In the genomic region with DNA sequence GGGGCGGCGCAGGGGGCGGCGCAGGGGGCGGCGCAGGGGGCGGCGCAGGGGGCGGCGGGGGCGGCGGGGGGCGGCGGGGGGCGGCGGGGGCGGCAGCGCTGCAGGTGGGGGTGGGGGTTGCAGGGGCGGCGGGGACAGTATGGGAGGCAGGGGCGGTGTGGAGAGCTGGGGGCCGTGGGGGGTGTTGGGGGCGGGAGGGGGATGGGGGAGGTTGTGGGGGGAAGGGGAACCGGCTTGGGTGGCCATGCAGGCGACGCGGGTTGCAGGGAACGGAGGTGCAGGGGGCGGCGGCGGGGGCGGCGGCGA, we compare ENCODE assay signal across 9 cellular contexts. TPM values are rescaled to one million over a fixed set of nuclear protein-coding genes. Genes with fewer than 3 reads are reported as not detected.
DNase-seq lines count a peak whose midpoint lies in the region; ATAC-seq, FAIRE-seq and TF ChIP-seq lines count a peak whose summit lies in the region.
"Had no signal": no experiment of that assay in that cellular context is flagged by ENCODE, and none has a peak within 500 bp of the region (broad histone marks: within the 10 kb centered on the region; RNA-seq: fewer than 3 reads in every experiment).

No MANE protein-coding gene starts in this region.

- H3K36me3 Mint-ChIP-seq in progenitor cell of endocrine pancreas (ENCODE audit: insufficient read depth): no peaks in the 10 kb centered on the region

- peaks cover 6% of the 10 kb centered on the region for H3K4me1 ChIP-seq in osteoblast (ENCODE audit: insufficient read depth, low read length)

- H2AFZ ChIP-seq in osteoblast (ENCODE audit: low read length): no peak overlapping the region

- H3K27ac Mint-ChIP-seq in progenitor cell of endocrine pancreas: no peak overlapping the region

- peak overlapping the region; percentile 29 for H3K4me3 ChIP-seq in HL-60 (replicated peaks; ENCODE audit: insufficient read depth, low read length)
- H3K4me3 ChIP-seq in bronchial epithelial cell (ENCODE audit: low read depth, low read length): peak overlapping the region; percentile 44
- peak overlapping the region; percentile 72 for H3K4me3 ChIP-seq in osteoblast (ENCODE audit: insufficient read depth, low read length)

- no peaks in the 10 kb centered on the region for H3K9me3 Mint-ChIP-seq in progenitor cell of endocrine pancreas (ENCODE audit: low read depth)
- H3K9me3 Mint-ChIP-seq: nephron had no signal

- no peaks in the 10 kb centered on the region for H4K20me1 ChIP-seq in osteoblast (ENCODE audit: insufficient read depth, low read length)

- TF ChIP-seq CTCF in HL-60 (IDR thresholded peaks at IDR 0.05; ENCODE audit: insufficient read depth, low read length) (no peak), bronchial epithelial cell (IDR thresholded peaks at IDR 0.05; ENCODE audit: insufficient read depth, low read length, severe bottlenecking) (no peak), osteoblast (IDR thresholded peaks at IDR 0.05; ENCODE audit: extremely low read depth, low read depth, low read length) (no peak), progenitor cell of endocrine pancreas (IDR thresholded peaks at IDR 0.05; ENCODE audit: unreplicated experiment) (no peak)

- peaks cover 3% of the 10 kb centered on the region for H3K4me1 Mint-ChIP-seq in progenitor cell of endocrine pancreas (ENCODE audit: low read depth)

- no peaks in the 10 kb centered on the region for H3K9me3 ChIP-seq in osteoblast (ENCODE audit: low read depth, low read length)

- H3K4me3 Mint-ChIP-seq in progenitor cell of endocrine pancreas (ENCODE audit: low read depth): no peak overlapping the region

- H3K36me3 ChIP-seq in bronchial epithelial cell (ENCODE audit: control insufficient read depth, insufficient read depth, low read length) (no peaks in the 10 kb centered on the region), osteoblast (ENCODE audit: insufficient read depth, low read length) (no peaks in the 10 kb centered on the region)

- ATAC-seq in GM21737 (IDR thresholded peaks at IDR 0.05; ENCODE audit: unreplicated experiment): no peak

- DNase-seq in AG08395 (ENCODE audit: low spot score): peak; percentile 37
- DNase-seq in HL-60 (ENCODE audit: low read depth in 1 of 2, low spot score in 1 of 2): no peak
- DNase-seq in bronchial epithelial cell (ENCODE audit: low read depth): no peak
- no peak for DNase-seq in osteoblast (ENCODE audit: insufficient read length, low spot score, missing footprints)
- no peak for DNase-seq in progenitor cell of endocrine pancreas (ENCODE audit: low spot score, unreplicated experiment)
- DNase-seq in OCI-M1 (lab: John Stamatoyannopoulos, UW): no peak
- no peak for DNase-seq in globus pallidus (ENCODE audit: low spot score)

- H3K27me3 Mint-ChIP-seq in progenitor cell of endocrine pancreas: peaks cover 19% of the 10 kb centered on the region

- H3K27me3 ChIP-seq in HL-60 (ENCODE audit: insufficient read depth, poor library complexity, severe bottlenecking) (no peaks in the 10 kb centered on the region), bronchial epithelial cell (ENCODE audit: control insufficient read depth, insufficient read depth, low read length) (no peaks in the 10 kb centered on the region), osteoblast (ENCODE audit: insufficient read depth, low read length) (peaks cover 3% of the 10 kb centered on the region)

- H3K27ac ChIP-seq in HL-60 (replicated peaks) (peak overlapping the region; percentile 83; the same call in 1 of the 2 replicates), osteoblast (ENCODE audit: low read depth, low read length) (no peak overlapping the region)

- no peak overlapping the region for H3K4me2 ChIP-seq in osteoblast (ENCODE audit: insufficient read depth, low read length)

- FAIRE-seq in bronchial epithelial cell (lab: Jason Lieb, UNC): no peak

- no peaks in the 10 kb centered on the region for H3K79me2 ChIP-seq in osteoblast (ENCODE audit: insufficient read depth, low read length)

RNA-seq across cellular contexts. Expression of a gene that starts 13.0 kb away (rescaled TPM):
- total RNA-seq in bronchial epithelial cell (2.2 and 4.5 TPM in 2 replicates), osteoblast (2.9 and 3.2 TPM in 2 replicates), progenitor cell of endocrine pancreas (25.6 and 28.5 TPM in 2 replicates)
